1 cellular context compared by ENCODE assay signal in the genomic region with DNA sequence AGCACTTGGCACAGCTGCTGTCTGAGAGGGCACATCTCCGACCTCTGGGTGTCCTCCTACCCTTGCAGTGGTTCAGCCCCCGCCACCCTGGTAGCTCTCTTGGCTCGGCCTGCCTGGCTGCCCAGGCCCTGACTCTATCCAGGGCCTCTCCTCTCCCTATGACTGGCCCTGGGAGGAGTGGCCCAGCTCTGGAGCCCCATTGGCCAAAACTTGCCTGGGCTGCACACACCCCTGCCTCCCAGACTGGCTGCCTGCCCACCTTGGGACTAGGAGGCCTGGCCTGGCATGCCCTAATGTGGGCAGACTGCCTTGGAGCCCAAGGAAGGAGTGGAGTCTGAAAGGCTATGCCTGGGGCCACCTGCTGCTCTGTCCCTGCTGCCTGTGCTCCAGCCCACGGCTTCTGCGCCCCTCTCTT.
TF ChIP-seq lines count a peak whose summit lies in the region.

No MANE protein-coding gene starts in this region.

TF ChIP-seq in SK-N-SH, 30 proteins besides CTCF, POLR2A, EP300 and RAD21 (continued from another document):
- 0 out of 2 replicates have a peak, but pooled peaks have one; percentile 53 for TF ChIP-seq MXI1 (IDR thresholded peaks at IDR 0.05; ENCODE audit: low read depth, low read length)
TF ChIP-seq in SK-N-SH: peak in this region for 9.
